ENCODE assay signal across 3 cellular contexts in the genomic region with DNA sequence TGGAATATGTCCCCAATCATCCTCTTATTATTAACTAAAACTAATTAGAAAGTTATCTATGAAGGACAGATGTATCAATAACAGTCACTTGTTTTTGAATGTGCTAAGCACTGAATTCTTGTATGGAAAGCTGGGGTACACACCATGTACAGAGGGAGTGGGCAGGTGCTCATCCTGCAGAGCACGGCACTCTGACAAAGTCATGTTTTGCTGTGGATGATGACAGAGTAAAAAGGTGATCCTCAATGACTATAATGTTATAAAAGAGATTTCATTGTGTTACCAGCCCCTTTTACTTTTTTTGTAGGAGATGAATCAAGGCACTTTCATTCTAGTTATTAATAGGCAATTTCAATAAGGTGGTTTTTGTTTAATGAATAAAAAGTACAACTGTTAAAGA.
"Had no signal": no experiment of that assay in that cellular context is flagged by ENCODE, and none has a peak within 500 bp of the region (broad histone marks: within the 10 kb centered on the region; RNA-seq: fewer than 3 reads in every experiment).

No MANE protein-coding gene starts in this region.

- ATAC-seq: GM12878 had no signal

- DNase-seq: GDM1, GF-D8 had no signal
